ENCODE assay signal across 1 cellular context in genomic region chr15:70761931-70762468, GRCh38.
TF ChIP-seq lines count a peak whose summit lies in the region.

No MANE protein-coding gene starts in this region.

TF ChIP-seq in SK-N-SH, 30 proteins besides CTCF, POLR2A, EP300 and RAD21 (continued from another document):
- TF ChIP-seq REST (IDR thresholded peaks at IDR 0.05; ENCODE audit: low read depth, low read length) (no peak), USF1 (IDR thresholded peaks at IDR 0.05; ENCODE audit: borderline replicate concordance, low read depth) (no peak), GABPA (IDR thresholded peaks at IDR 0.05; ENCODE audit: low read depth) (no peak), ELF1 (IDR thresholded peaks at IDR 0.05) (no peak), NRF1 (IDR thresholded peaks at IDR 0.05; ENCODE audit: low read depth, low read length) (no peak), CHD2 (IDR thresholded peaks at IDR 0.05; ENCODE audit: low read length, partially characterized antibody) (no peak), TAF1 (IDR thresholded peaks at IDR 0.05; ENCODE audit: borderline replicate concordance, low read depth, low read length) (no peak), MAX (IDR thresholded peaks at IDR 0.05; ENCODE audit: low read depth) (no peak), TEAD4 (IDR thresholded peaks at IDR 0.05; ENCODE audit: borderline replicate concordance, insufficient read depth) (no peak), POLR2AphosphoS5 (IDR thresholded peaks at IDR 0.05; ENCODE audit: low read depth, low read length) (no peak), MXI1 (IDR thresholded peaks at IDR 0.05; ENCODE audit: low read depth, low read length) (no peak)
